In the genomic region with DNA sequence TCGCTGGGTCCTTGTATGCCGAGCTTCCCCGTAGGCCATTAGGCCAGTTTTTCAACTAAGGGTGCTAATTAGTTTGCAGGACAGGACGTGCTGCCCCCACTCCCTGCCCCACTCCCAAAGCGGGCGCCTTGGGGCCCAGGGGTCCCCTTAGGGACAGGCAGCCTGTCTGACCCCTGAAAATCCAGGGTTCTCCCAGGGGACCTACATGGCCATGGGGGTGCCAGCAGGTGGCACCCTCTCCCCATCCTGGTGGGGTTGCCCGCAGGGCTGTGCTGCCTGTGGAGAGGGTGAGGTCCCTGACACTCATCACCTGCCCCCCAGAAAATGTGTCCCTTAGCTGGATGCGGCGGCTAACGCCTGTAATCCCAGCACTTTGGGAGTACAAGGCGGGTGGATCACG, we compare ENCODE assay signal across 8 cellular contexts.
DNase-seq lines count a peak whose midpoint lies in the region; ATAC-seq and TF ChIP-seq lines count a peak whose summit lies in the region.

No MANE protein-coding gene starts in this region.

- peak; percentile 56 for DNase-seq in CD1c-positive myeloid dendritic cell (ENCODE audit: extremely low spot score)
- DNase-seq in HPDE6-E6E7 (ENCODE audit: extremely low spot score) = peak; percentile 75
- peak; percentile 21 to 40 for DNase-seq in activated CD4-positive, alpha-beta T cell treated with anti-CD3 and anti-CD28 coated beads for 4 hours
- peak; percentile 49 to 52 for DNase-seq in erythroblast (lab: John Stamatoyannopoulos, UW)

- H3K27me3 Mint-ChIP-seq in nephron (ENCODE audit: low read depth) = peaks cover 6% of the 10 kb centered on the region

- H3K4me3 Mint-ChIP-seq in nephron = no peak overlapping the region

- no peak for TF ChIP-seq POLR2A in erythroblast (IDR thresholded peaks at IDR 0.05; ENCODE audit: low read length)

- TF ChIP-seq CTCF in nephron (IDR thresholded peaks at IDR 0.05; ENCODE audit: unreplicated experiment in 3 of 3) = peak; percentile 47 to 60 (median 59)

- ATAC-seq in HG03196 (IDR thresholded peaks at IDR 0.05; ENCODE audit: unreplicated experiment) = no peak
- ATAC-seq in HG03025 (IDR thresholded peaks at IDR 0.05; ENCODE audit: low FRiP score, unreplicated experiment) = no peak
- ATAC-seq in HG03045 (IDR thresholded peaks at IDR 0.05; ENCODE audit: unreplicated experiment) = no peak

- no peak overlapping the region for H3K27ac Mint-ChIP-seq in nephron

- H3K4me1 Mint-ChIP-seq in nephron = no peaks in the 10 kb centered on the region

- H3K36me3 Mint-ChIP-seq in nephron (ENCODE audit: low read depth) = peaks cover 5% of the 10 kb centered on the region

- H3K9me3 Mint-ChIP-seq in nephron = peaks cover 19% of the 10 kb centered on the region
